ENCODE assay signal across 28 cellular contexts in genomic region chr7:89170628-89171027, GRCh38.
"Had no signal": no experiment of that assay in that cellular context is flagged by ENCODE, and none has a peak within 500 bp of the region (broad histone marks: within the 10 kb centered on the region; RNA-seq: fewer than 3 reads in every experiment).

No MANE protein-coding gene starts in this region.

- H3K36me3 ChIP-seq: neural progenitor cell, ovary, right lobe of liver, sigmoid colon, stomach, thoracic aorta, thyroid gland, tibial nerve, upper lobe of left lung, vagina had no signal

- DNase-seq: naive thymus-derived CD8-positive, alpha-beta T cell; occipital lobe; ovary; posterior cingulate gyrus; psoas muscle; right cardiac atrium; right lobe of liver; sigmoid colon; small intestine; stimulated activated CD4-positive, alpha-beta T cell treated with anti-CD3 and anti-CD28 coated beads, Interleukin-15, amount 100 ng/mL, for 24 hours; stimulated activated CD4-positive, alpha-beta T cell treated with anti-CD3 and anti-CD28 coated beads, Interleukin-2, amount 100 ng/mL, for 24 hours; stimulated activated CD4-positive, alpha-beta T cell treated with anti-CD3 and anti-CD28 coated beads, Interleukin-2, amount 100 ng/mL, for 48 hours; stimulated activated CD4-positive, alpha-beta T cell treated with anti-CD3 and anti-CD28 coated beads, Interleukin-4, amount 100 ng/mL, for 24 hours; stimulated activated naive B cell treated with anti-CD40 and anti-IgM and Interleukin-4, amounts not matched to agents 10 μg/mL and 1 μg/mL and 100 μg/mL, for 72 hours; stimulated activated naive CD4-positive, alpha-beta T cell treated with Interleukin-2 at 50 U/mL for 16 hours; stomach; thyroid gland; trophoblast cell; upper lobe of left lung had no signal

- H3K27ac Mint-ChIP-seq: naive thymus-derived CD8-positive, alpha-beta T cell; nephron; neural progenitor cell; progenitor cell of endocrine pancreas; stimulated activated effector memory CD8-positive, alpha-beta T cell treated with anti-CD3 and anti-CD28 coated beads, Interleukin-12 subunit alpha, Interleukin-12 subunit beta, amount 100 ng/mL, for 72 hours; stimulated activated naive B cell treated with anti-CD40 and anti-IgM and Interleukin-4, amounts not matched to agents 10 μg/mL and 1 μg/mL and 100 μg/mL, for 72 hours; stimulated activated naive CD8-positive, alpha-beta T cell treated with anti-CD3 and anti-CD28 coated beads, Interleukin-15, Interleukin-2, amounts not matched to agents 100 ng/mL and 50 ng/mL, for 24 hours had no signal

- H3K4me2 ChIP-seq: neural progenitor cell had no signal

- H3K9me3 ChIP-seq: ovary, psoas muscle, right lobe of liver, sigmoid colon, stomach, thoracic aorta, thyroid gland, tibial nerve, upper lobe of left lung, vagina had no signal

- H3K36me3 Mint-ChIP-seq: naive thymus-derived CD8-positive, alpha-beta T cell; neural progenitor cell; stimulated activated effector memory CD8-positive, alpha-beta T cell treated with anti-CD3 and anti-CD28 coated beads, Interleukin-12 subunit alpha, Interleukin-12 subunit beta, amount 100 ng/mL, for 72 hours; stimulated activated naive B cell treated with anti-CD40 and anti-IgM and Interleukin-4, amounts not matched to agents 10 μg/mL and 1 μg/mL and 100 μg/mL, for 72 hours had no signal

- ATAC-seq: naive thymus-derived CD8-positive, alpha-beta T cell; psoas muscle; right cardiac atrium; right lobe of liver; stimulated activated effector memory CD8-positive, alpha-beta T cell treated with anti-CD3 and anti-CD28 coated beads, Interleukin-12 subunit alpha, Interleukin-12 subunit beta, amount 100 ng/mL, for 72 hours; stimulated activated naive B cell treated with anti-CD40 and anti-IgM and Interleukin-4, amounts not matched to agents 10 μg/mL and 1 μg/mL and 100 μg/mL, for 72 hours had no signal

- H3K27me3 ChIP-seq: neural progenitor cell, ovary, right lobe of liver, sigmoid colon, stomach, thyroid gland, tibial nerve, upper lobe of left lung, vagina had no signal

- H3K4me1 Mint-ChIP-seq: naive thymus-derived CD8-positive, alpha-beta T cell; nephron; neural progenitor cell; stimulated activated effector memory CD8-positive, alpha-beta T cell treated with anti-CD3 and anti-CD28 coated beads, Interleukin-12 subunit alpha, Interleukin-12 subunit beta, amount 100 ng/mL, for 72 hours; stimulated activated naive B cell treated with anti-CD40 and anti-IgM and Interleukin-4, amounts not matched to agents 10 μg/mL and 1 μg/mL and 100 μg/mL, for 72 hours had no signal

- H3K79me2 ChIP-seq: parathyroid adenoma had no signal

- H3K9ac ChIP-seq: neural progenitor cell, parathyroid adenoma had no signal

- H3K4me3 ChIP-seq: neural progenitor cell, ovary, psoas muscle, right lobe of liver, sigmoid colon, stomach, thoracic aorta, thyroid gland, tibial nerve, upper lobe of left lung, vagina had no signal

- H3K27me3 Mint-ChIP-seq: naive thymus-derived CD8-positive, alpha-beta T cell; progenitor cell of endocrine pancreas; stimulated activated naive B cell treated with anti-CD40 and anti-IgM and Interleukin-4, amounts not matched to agents 10 μg/mL and 1 μg/mL and 100 μg/mL, for 72 hours; stimulated activated naive CD8-positive, alpha-beta T cell treated with anti-CD3 and anti-CD28 coated beads, Interleukin-15, Interleukin-2, amounts not matched to agents 100 ng/mL and 50 ng/mL, for 24 hours had no signal

- H3K27ac ChIP-seq: neural progenitor cell, ovary, parathyroid adenoma, psoas muscle, right lobe of liver, sigmoid colon, stomach, thoracic aorta, thyroid gland, tibial nerve, upper lobe of left lung, vagina had no signal

- H3K4me1 ChIP-seq: neural progenitor cell, parathyroid adenoma, psoas muscle, right lobe of liver, sigmoid colon, stomach, thyroid gland, tibial nerve, upper lobe of left lung, vagina had no signal

- H3K4me3 Mint-ChIP-seq: naive thymus-derived CD8-positive, alpha-beta T cell; nephron; neural progenitor cell; stimulated activated effector memory CD8-positive, alpha-beta T cell treated with anti-CD3 and anti-CD28 coated beads, Interleukin-12 subunit alpha, Interleukin-12 subunit beta, amount 100 ng/mL, for 72 hours; stimulated activated naive B cell treated with anti-CD40 and anti-IgM and Interleukin-4, amounts not matched to agents 10 μg/mL and 1 μg/mL and 100 μg/mL, for 72 hours; stimulated activated naive CD8-positive, alpha-beta T cell treated with anti-CD3 and anti-CD28 coated beads, Interleukin-15, Interleukin-2, amounts not matched to agents 100 ng/mL and 50 ng/mL, for 24 hours had no signal

- H3K9me3 Mint-ChIP-seq: nephron, neural progenitor cell had no signal

- H2AFZ ChIP-seq: neural progenitor cell, parathyroid adenoma had no signal
